15 cellular contexts compared by ENCODE assay signal in the genomic region with DNA sequence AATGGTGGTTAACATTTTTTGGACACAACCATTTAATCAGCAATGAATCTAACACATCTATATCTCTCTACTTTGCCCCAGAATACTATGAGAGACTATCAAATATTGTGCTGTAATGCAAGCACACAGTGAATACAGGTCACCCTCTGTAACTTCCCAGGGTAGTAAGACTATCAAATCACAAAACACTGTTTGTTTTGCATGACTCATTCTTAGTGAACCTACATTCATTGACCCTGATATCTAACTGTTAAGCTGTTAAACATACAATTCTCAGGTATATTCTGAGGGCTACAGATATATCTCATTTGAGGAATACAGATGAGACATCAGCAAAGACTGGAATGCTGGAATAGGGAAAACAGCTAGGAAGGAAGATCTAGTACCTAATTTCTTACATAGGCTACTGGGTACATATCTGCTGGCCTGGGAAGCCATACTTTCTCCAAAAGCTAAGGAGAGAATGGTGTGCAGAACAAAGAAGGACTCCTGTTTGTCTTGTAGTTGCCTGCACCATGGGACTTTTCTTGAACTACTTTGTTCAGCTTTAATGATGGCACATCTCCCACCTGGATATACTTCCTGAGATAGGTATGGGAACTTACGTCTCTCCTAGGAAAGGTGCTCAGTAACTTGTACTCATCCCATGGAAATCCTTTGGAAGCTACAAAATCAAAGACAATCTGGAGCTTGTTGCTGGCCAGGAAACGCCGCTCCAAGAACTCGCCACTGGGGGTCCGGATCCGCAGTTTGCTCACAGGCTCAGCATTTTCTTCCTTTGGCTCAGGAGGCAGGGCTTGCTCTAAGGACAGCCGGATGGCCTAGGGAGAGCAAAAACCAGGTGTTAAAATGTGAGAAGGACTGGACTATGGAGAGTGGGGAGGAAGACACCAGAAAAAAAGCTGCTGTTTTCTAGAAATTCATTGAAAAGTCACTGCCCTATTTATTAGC. TPM values are rescaled to one million over a fixed set of nuclear protein-coding genes. Genes with fewer than 3 reads are reported as not detected.
A peak's percentile ranks its signal among the peaks of the same experiment; 100 is the strongest.
DNase-seq lines count a peak whose midpoint lies in the region; ATAC-seq, FAIRE-seq and TF ChIP-seq lines count a peak whose summit lies in the region.
"Had no signal": no experiment of that assay in that cellular context is flagged by ENCODE, and none has a peak within 500 bp of the region (broad histone marks: within the 10 kb centered on the region; RNA-seq: fewer than 3 reads in every experiment).

No MANE protein-coding gene starts in this region.

- H3K4me3 ChIP-seq in LNCaP clone FGC (ENCODE audit: low read depth, low read length) (no peak overlapping the region), bronchial epithelial cell (ENCODE audit: low read depth, low read length) (no peak overlapping the region)
- H3K4me3 ChIP-seq: smooth muscle cell had no signal

- no peak for TF ChIP-seq CTCF in LNCaP clone FGC (IDR thresholded peaks at IDR 0.05; ENCODE audit: control insufficient read depth, extremely low read depth, insufficient read depth)
- no peak for TF ChIP-seq CTCF in bronchial epithelial cell (IDR thresholded peaks at IDR 0.05; ENCODE audit: insufficient read depth, low read length, severe bottlenecking)

- FAIRE-seq in bronchial epithelial cell (lab: Jason Lieb, UNC), result no peak

- no peak for ATAC-seq in HG03571 (IDR thresholded peaks at IDR 0.05; ENCODE audit: unreplicated experiment)
- no peak for ATAC-seq in stimulated activated naive CD8-positive, alpha-beta T cell treated with anti-CD3 and anti-CD28 coated beads, Interleukin-15, Interleukin-2, amounts not matched to agents 100 U/mL and 50 U/mL, for 24 hours

- H3K27me3 ChIP-seq in bronchial epithelial cell (ENCODE audit: control insufficient read depth, insufficient read depth, low read length), result no peaks in the 10 kb centered on the region

- DNase-seq in DMS153 treated with DMSO at 0.1 percent for 48 hours (lab: John Stamatoyannopoulos, UW; ENCODE audit: unreplicated experiment) (peak; percentile 39), LNCaP clone FGC (ENCODE audit: low read depth) (peak; percentile 48), bronchial epithelial cell (ENCODE audit: low read depth) (peak; percentile 88), islet precursor cell (peak; percentile 62), NCI-H510A treated with DMSO at 0.1 percent for 48 hours (lab: John Stamatoyannopoulos, UW) (no peak), activated T-cell treated with anti-CD3 and anti-CD28 coated beads for 4 hours (no peak)
- DNase-seq in stimulated activated naive CD8-positive, alpha-beta T cell treated with anti-CD3 and anti-CD28 coated beads, Interleukin-15, Interleukin-2, amounts not matched to agents 100 U/mL and 50 U/mL, for 24 hours, result no peak
- DNase-seq: activated CD4-positive, alpha-beta memory T cell treated with anti-CD3 and anti-CD28 coated beads, Interleukin-2, amount 10 ng/mL, durations not matched to agents 7 days and 5 days; activated naive CD8-positive, alpha-beta T cell treated with anti-CD3 and anti-CD28 coated beads for 36 hours; AML-193; MM.1S; T-helper 2 cell had no signal

- H3K36me3 ChIP-seq in bronchial epithelial cell (ENCODE audit: control insufficient read depth, insufficient read depth, low read length), result no peaks in the 10 kb centered on the region

RNA-seq across cellular contexts. Expression of a gene that starts 51.9 kb away (rescaled TPM):
- total RNA-seq in bronchial epithelial cell, result 4.2 and 7.4 TPM in 2 replicates
- total RNA-seq: activated CD4-positive, alpha-beta memory T cell treated with anti-CD3 and anti-CD28 coated beads, Interleukin-2, amount 10 ng/mL, durations not matched to agents 7 days and 5 days; ureter had no signal

Comparison
In these comparisons a context has a peak if more than half of its experiments do, and no peak if none do; other contexts are left out.
1. DNase-seq: peak in DMS153 treated with DMSO at 0.1 percent for 48 hours (single experiment), LNCaP clone FGC (single experiment), bronchial epithelial cell (single experiment) and islet precursor cell (single experiment); none in NCI-H510A treated with DMSO at 0.1 percent for 48 hours (single experiment), activated T-cell treated with anti-CD3 and anti-CD28 coated beads for 4 hours (single experiment) and stimulated activated naive CD8-positive, alpha-beta T cell treated with anti-CD3 and anti-CD28 coated beads, Interleukin-15, Interleukin-2, amounts not matched to agents 100 U/mL and 50 U/mL, for 24 hours (single experiment).